Comparison of ENCODE assay signal across 18 cellular contexts in genomic region chr6:132247381-132248159, GRCh38.
DNase-seq lines count a peak whose midpoint lies in the region; ATAC-seq and TF ChIP-seq lines count a peak whose summit lies in the region.
"Had no signal": no experiment of that assay in that cellular context is flagged by ENCODE, and none has a peak within 500 bp of the region (broad histone marks: within the 10 kb centered on the region; RNA-seq: fewer than 3 reads in every experiment).

No MANE protein-coding gene starts in this region.

- H3K9me3 ChIP-seq in adipocyte (ENCODE audit: control insufficient read depth, low read length) (no peaks in the 10 kb centered on the region), aorta (ENCODE audit: control insufficient read depth, low read length) (peaks cover 3% of the 10 kb centered on the region)
- H3K9me3 ChIP-seq: tibial artery had no signal

- DNase-seq in NCI-H748 (lab: John Stamatoyannopoulos, UW; ENCODE audit: unreplicated experiment) (peak; percentile 14), NCI-H748 treated with DMSO at 0.1 percent for 48 hours (lab: John Stamatoyannopoulos, UW) (no peak), adipocyte (ENCODE audit: low read depth) (peak; percentile 59), fibroblast of pulmonary artery (ENCODE audit: low read depth) (no peak), aorta (no peak), NCI-H2227 (lab: John Stamatoyannopoulos, UW; ENCODE audit: unreplicated experiment) (no peak)
- DNase-seq in activated CD4-positive, CD25-positive, alpha-beta regulatory T cell treated with anti-CD3 and anti-CD28 coated beads, Interleukin-2, amount 50 U/mL, for 72 hours, result no peak
- DNase-seq: activated CD8-positive, alpha-beta memory T cell treated with anti-CD3 and anti-CD28 coated beads, Interleukin-2, amount 10 ng/mL, durations not matched to agents 7 days and 5 days; foreskin melanocyte; NCI-H1105; NCI-H2171 treated with DMSO at 0.1 percent for 48 hours; tibial artery had no signal

- H3K9ac ChIP-seq in adipocyte (ENCODE audit: low read length), result no peak overlapping the region

- H3K27me3 ChIP-seq in adipocyte (replicated peaks; ENCODE audit: control insufficient read depth, insufficient read depth, low read length) (no peaks in the 10 kb centered on the region), aorta (ENCODE audit: control insufficient read depth in 1 of 2, insufficient read depth in 2 of 2, low read length in 1 of 2) (no peaks in the 10 kb centered on the region)
- H3K27me3 ChIP-seq: tibial artery had no signal

- H3K27ac ChIP-seq in aorta (ENCODE audit: low read depth in 1 of 2, low read length in 2 of 2), result no peak overlapping the region
- H3K27ac ChIP-seq: HL-60, RWPE1, tibial artery had no signal

- H3K36me3 ChIP-seq in adipocyte (ENCODE audit: control insufficient read depth, insufficient read depth, low read length, severe bottlenecking) (no peaks in the 10 kb centered on the region), aorta (ENCODE audit: control insufficient read depth in 1 of 2, insufficient read depth in 2 of 2, low read length in 1 of 2) (no peaks in the 10 kb centered on the region)
- H3K36me3 ChIP-seq: tibial artery had no signal

- H3K4me1 ChIP-seq in adipocyte (ENCODE audit: control insufficient read depth, insufficient read depth, low read length) (no peaks in the 10 kb centered on the region), aorta (ENCODE audit: control insufficient read depth in 1 of 2, insufficient read depth in 2 of 2, low read length in 2 of 2) (peaks cover 0 to 2% of the 10 kb centered on the region in 2 donors)
- H3K4me1 ChIP-seq: tibial artery had no signal

- peak; percentile 36 for ATAC-seq in aorta (ENCODE audit: low FRiP score)
- ATAC-seq in GM21619 (IDR thresholded peaks at IDR 0.05; ENCODE audit: unreplicated experiment), result no peak
- ATAC-seq: activated CD8-positive, alpha-beta memory T cell treated with anti-CD3 and anti-CD28 coated beads, Interleukin-2, amount 10 ng/mL, durations not matched to agents 7 days and 5 days; GM23338; K562 had no signal

- no peak overlapping the region for H3K4me3 ChIP-seq in adipocyte (ENCODE audit: low read length)
- H3K4me3 ChIP-seq in fibroblast of pulmonary artery (replicated peaks; ENCODE audit: low read depth, low read length), result no peak overlapping the region
- H3K4me3 ChIP-seq in aorta (ENCODE audit: low read length in 2 of 2), result no peak overlapping the region
- H3K4me3 ChIP-seq: GM23338, K562, smooth muscle cell, tibial artery had no signal

- 61 to 73% methylated on average over 7 of the region's 7 CpGs for WGBS in aorta, 2 donors

- intact Hi-C loops in aorta (cut with DNase I), result no loop called here

- peak; percentile 8 for TF ChIP-seq CTCF in fibroblast of pulmonary artery (IDR thresholded peaks at IDR 0.05; ENCODE audit: low read length, missing control alignments)

Comparison
In these comparisons a context has a peak if more than half of its experiments do, and no peak if none do; other contexts are left out.
1. DNase-seq: peak in NCI-H748 (single experiment) and adipocyte (single experiment); none in NCI-H748 treated with DMSO at 0.1 percent for 48 hours (single experiment), fibroblast of pulmonary artery (single experiment), aorta (0 of 2), NCI-H2227 (single experiment) and activated CD4-positive, CD25-positive, alpha-beta regulatory T cell treated with anti-CD3 and anti-CD28 coated beads, Interleukin-2, amount 50 U/mL, for 72 hours (single experiment).